ENCODE assay signal across 12 cellular contexts in the genomic region with DNA sequence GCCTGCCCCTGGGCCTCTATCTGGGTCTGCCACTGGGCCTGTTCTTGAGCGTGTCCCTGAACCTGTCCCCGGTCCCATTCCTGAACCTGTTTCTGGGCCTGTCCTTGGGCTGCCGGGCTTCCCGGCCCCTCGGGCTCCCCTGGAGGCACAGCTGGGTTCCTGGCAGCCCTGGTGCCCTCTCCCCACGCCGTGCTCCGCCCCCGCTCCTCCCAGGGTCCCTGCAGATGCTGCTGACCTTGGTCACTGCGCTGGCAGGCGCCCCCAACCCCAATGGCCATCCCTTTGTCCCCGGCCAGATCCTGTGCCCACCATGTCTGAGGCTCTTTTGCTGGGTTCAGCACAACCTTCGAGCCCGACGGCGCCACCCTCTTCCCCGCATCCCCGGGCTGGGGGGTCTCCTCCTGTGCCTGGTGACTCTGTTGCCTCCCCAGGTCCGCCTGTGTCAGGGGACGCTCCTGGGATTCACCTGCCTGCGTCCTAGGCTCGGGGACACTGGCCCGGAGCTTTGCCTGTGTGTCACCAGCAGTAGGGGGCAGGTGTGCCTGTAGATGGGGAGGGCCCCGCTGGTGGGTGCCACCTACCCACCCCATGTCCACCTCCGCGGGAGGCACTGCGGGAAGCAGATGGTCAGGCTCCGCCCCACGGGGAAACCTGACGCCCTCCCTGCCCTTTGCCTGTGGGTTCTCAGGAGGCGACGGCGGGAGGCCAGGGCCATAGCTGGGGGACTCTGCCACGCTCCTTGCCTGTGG. TPM values are rescaled to one million over a fixed set of nuclear protein-coding genes. Genes with fewer than 3 reads are reported as not detected.
DNase-seq lines count a peak whose midpoint lies in the region; TF ChIP-seq lines count a peak whose summit lies in the region.
"Had no signal": no experiment of that assay in that cellular context is flagged by ENCODE, and none has a peak within 500 bp of the region (broad histone marks: within the 10 kb centered on the region; RNA-seq: fewer than 3 reads in every experiment).

No MANE protein-coding gene starts in this region.

- peak; percentile 51 for TF ChIP-seq CTCF in WERI-Rb-1 (IDR thresholded peaks at IDR 0.05; ENCODE audit: low read depth, low read length)

- DNase-seq in NCI-H1092 (lab: John Stamatoyannopoulos, UW) (peak; percentile 51), NCI-H1092 treated with DMSO at 0.1 percent for 48 hours (lab: John Stamatoyannopoulos, UW) (no peak), NCI-H1105 treated with DMSO at 0.1 percent for 48 hours (lab: John Stamatoyannopoulos, UW) (peak; percentile 92), WERI-Rb-1 (peak; percentile 94), posterior vena cava (ENCODE audit: low spot score) (peak; percentile 78), substantia nigra (lab: John Stamatoyannopoulos, UW) (no peak), iPS-NIHi7 (ENCODE audit: extremely low spot score) (no peak)
- no peak for DNase-seq in stimulated activated naive CD4-positive, alpha-beta T cell (lab: John Stamatoyannopoulos, UW)
- DNase-seq: activated CD8-positive, alpha-beta memory T cell treated with anti-CD3 and anti-CD28 coated beads, Interleukin-2, amount 50 U/mL, for 4 hours; CD4-positive, alpha-beta memory T cell; NCI-H446 treated with DMSO at 0.1 percent for 48 hours had no signal

- H3K9me3 ChIP-seq in WERI-Rb-1 (ENCODE audit: severe bottlenecking), result no peaks in the 10 kb centered on the region

- H3K36me3 ChIP-seq in WERI-Rb-1, result no peaks in the 10 kb centered on the region

- peak overlapping the region; percentile 14 for H3K4me3 ChIP-seq in WERI-Rb-1 (ENCODE audit: low read depth, low read length)

- H3K27me3 ChIP-seq in WERI-Rb-1 (ENCODE audit: insufficient read depth, low read depth, severe bottlenecking), result no peaks in the 10 kb centered on the region

- H3K27ac ChIP-seq in WERI-Rb-1, result peak overlapping the region; percentile 69
- H3K27ac ChIP-seq in substantia nigra (ENCODE audit: low read depth, low read length, poor library complexity, severe bottlenecking), result no peak overlapping the region

- intact Hi-C loops in posterior vena cava (cut with DNase I), result no loop called here

RNA-seq across cellular contexts. Expression of a gene that starts 41.0 kb away (rescaled TPM):
- total RNA-seq in posterior vena cava, result 1 to 10 TPM; 3.8 to 4.9 TPM
- total RNA-seq: A172 had no signal

RNA-seq across cellular contexts. Expression of a gene that starts 48.4 kb away (rescaled TPM):
- 1 to 10 TPM; 1.2 to 1.6 TPM for total RNA-seq in posterior vena cava

Comparison
In these comparisons a context has a peak if more than half of its experiments do, and no peak if none do; other contexts are left out.
1. DNase-seq: peak in NCI-H1092 (single experiment), NCI-H1105 treated with DMSO at 0.1 percent for 48 hours (single experiment), WERI-Rb-1 (single experiment) and posterior vena cava (single experiment); none in NCI-H1092 treated with DMSO at 0.1 percent for 48 hours (single experiment), stimulated activated naive CD4-positive, alpha-beta T cell (0 of 6), substantia nigra (0 of 49) and iPS-NIHi7 (single experiment).